ENCODE assay signal across 11 cellular contexts in genomic region chr13:110371550-110372465, GRCh38.
DNase-seq lines count a peak whose midpoint lies in the region; ATAC-seq and TF ChIP-seq lines count a peak whose summit lies in the region.
"Had no signal": no experiment of that assay in that cellular context is flagged by ENCODE, and none has a peak within 500 bp of the region (broad histone marks: within the 10 kb centered on the region; RNA-seq: fewer than 3 reads in every experiment).

No MANE protein-coding gene starts in this region.

- H3K36me3 Mint-ChIP-seq in chondrocyte (ENCODE audit: low read depth) = peaks cover 17% of the 10 kb centered on the region
- no peaks in the 10 kb centered on the region for H3K36me3 Mint-ChIP-seq in CD8-positive, alpha-beta memory T cell

- H3K36me3 ChIP-seq in CD8-positive, alpha-beta memory T cell (ENCODE audit: insufficient read depth, low read length) = no peaks in the 10 kb centered on the region

- peak; percentile 59 for ATAC-seq in GM18858 (IDR thresholded peaks at IDR 0.05; ENCODE audit: unreplicated experiment)
- peak; percentile 55 for ATAC-seq in HG02884 (IDR thresholded peaks at IDR 0.05; ENCODE audit: unreplicated experiment)
- ATAC-seq in stimulated activated naive CD8-positive, alpha-beta T cell treated with anti-CD3 and anti-CD28 coated beads, Interleukin-15, amount 100 ng/mL, for 72 hours = no peak

- H3K27me3 Mint-ChIP-seq in chondrocyte (ENCODE audit: low read depth) = no peaks in the 10 kb centered on the region
- H3K27me3 Mint-ChIP-seq in stimulated activated naive CD8-positive, alpha-beta T cell treated with anti-CD3 and anti-CD28 coated beads, Interleukin-15, amount 100 ng/mL, for 72 hours = peaks cover 29% of the 10 kb centered on the region
- H3K27me3 Mint-ChIP-seq in CD8-positive, alpha-beta memory T cell = peaks cover 2 to 26% of the 10 kb centered on the region in 2 donors

- CTCF ChIA-PET in CD8-positive, alpha-beta memory T cell (lab: Charles Lee) = no interaction called here

- POLR2A ChIA-PET in CD8-positive, alpha-beta memory T cell (lab: Charles Lee) = no interaction called here

- peak overlapping the region; percentile 95 for H3K27ac Mint-ChIP-seq in chondrocyte (ENCODE audit: unreplicated experiment)
- no peak overlapping the region for H3K27ac Mint-ChIP-seq in stimulated activated naive CD8-positive, alpha-beta T cell treated with anti-CD3 and anti-CD28 coated beads, Interleukin-15, amount 100 ng/mL, for 72 hours
- peak overlapping the region in 1 of 8 donors; percentile 44 for H3K27ac Mint-ChIP-seq in CD8-positive, alpha-beta memory T cell
- H3K27ac Mint-ChIP-seq: dendritic cell treated with granulocyte-macrophage colony-stimulating factor and Interleukin-4, amounts not matched to agents 40 ng/mL and 50 ng/mL, for 4 days had no signal

- H3K9me3 Mint-ChIP-seq in chondrocyte (ENCODE audit: low read depth) = no peaks in the 10 kb centered on the region
- no peaks in the 10 kb centered on the region for H3K9me3 Mint-ChIP-seq in stimulated activated naive CD8-positive, alpha-beta T cell treated with anti-CD3 and anti-CD28 coated beads, Interleukin-15, amount 100 ng/mL, for 72 hours
- no peaks in the 10 kb centered on the region for H3K9me3 Mint-ChIP-seq in CD8-positive, alpha-beta memory T cell
- H3K9me3 Mint-ChIP-seq: dendritic cell treated with granulocyte-macrophage colony-stimulating factor and Interleukin-4, amounts not matched to agents 40 ng/mL and 50 ng/mL, for 4 days had no signal

- no peak overlapping the region for H3K27ac ChIP-seq in CD8-positive, alpha-beta memory T cell (ENCODE audit: low read depth, low read length)
- H3K27ac ChIP-seq: PC-9 had no signal

- H3K27me3 ChIP-seq in CD8-positive, alpha-beta memory T cell (ENCODE audit: insufficient read depth, low read length, poor library complexity, severe bottlenecking) = no peaks in the 10 kb centered on the region

- H3K4me3 ChIP-seq in CD8-positive, alpha-beta memory T cell (ENCODE audit: low read length) = no peak overlapping the region
- H3K4me3 ChIP-seq: PC-9 had no signal

- no peaks in the 10 kb centered on the region for H3K9me3 ChIP-seq in CD8-positive, alpha-beta memory T cell (ENCODE audit: low read length)

- H3K4me1 ChIP-seq in CD8-positive, alpha-beta memory T cell (ENCODE audit: insufficient read depth, low read length) = no peaks in the 10 kb centered on the region

- DNase-seq in chondrocyte (ENCODE audit: low spot score) (no peak), posterior vena cava (ENCODE audit: low spot score) (peak; percentile 74), NCI-H1930 (lab: John Stamatoyannopoulos, UW) (no peak), NCI-H510A (lab: John Stamatoyannopoulos, UW) (no peak)
- DNase-seq in stimulated activated naive CD8-positive, alpha-beta T cell treated with anti-CD3 and anti-CD28 coated beads, Interleukin-15, amount 100 ng/mL, for 72 hours = no peak
- no peak for DNase-seq in CD8-positive, alpha-beta memory T cell
- DNase-seq: PC-9; stimulated activated CD4-positive, alpha-beta T cell treated with anti-CD3 and anti-CD28 coated beads, Interleukin-4, amount 100 ng/mL, for 24 hours had no signal

- intact Hi-C loops in posterior vena cava (cut with DNase I) = no loop called here

- peaks cover 90% of the 10 kb centered on the region for H3K4me1 Mint-ChIP-seq in chondrocyte (ENCODE audit: low read depth)
- no peaks in the 10 kb centered on the region for H3K4me1 Mint-ChIP-seq in stimulated activated naive CD8-positive, alpha-beta T cell treated with anti-CD3 and anti-CD28 coated beads, Interleukin-15, amount 100 ng/mL, for 72 hours
- H3K4me1 Mint-ChIP-seq in CD8-positive, alpha-beta memory T cell = no peaks in the 10 kb centered on the region

- no peak for TF ChIP-seq CTCF in chondrocyte (IDR thresholded peaks at IDR 0.05)

- H3K4me3 Mint-ChIP-seq in chondrocyte (ENCODE audit: unreplicated experiment) = no peak overlapping the region
- H3K4me3 Mint-ChIP-seq in stimulated activated naive CD8-positive, alpha-beta T cell treated with anti-CD3 and anti-CD28 coated beads, Interleukin-15, amount 100 ng/mL, for 72 hours = no peak overlapping the region
- no peak overlapping the region for H3K4me3 Mint-ChIP-seq in CD8-positive, alpha-beta memory T cell
- H3K4me3 Mint-ChIP-seq: dendritic cell treated with granulocyte-macrophage colony-stimulating factor and Interleukin-4, amounts not matched to agents 40 ng/mL and 50 ng/mL, for 4 days had no signal
